Comparison of ENCODE assay signal across 8 cellular contexts in the genomic region with DNA sequence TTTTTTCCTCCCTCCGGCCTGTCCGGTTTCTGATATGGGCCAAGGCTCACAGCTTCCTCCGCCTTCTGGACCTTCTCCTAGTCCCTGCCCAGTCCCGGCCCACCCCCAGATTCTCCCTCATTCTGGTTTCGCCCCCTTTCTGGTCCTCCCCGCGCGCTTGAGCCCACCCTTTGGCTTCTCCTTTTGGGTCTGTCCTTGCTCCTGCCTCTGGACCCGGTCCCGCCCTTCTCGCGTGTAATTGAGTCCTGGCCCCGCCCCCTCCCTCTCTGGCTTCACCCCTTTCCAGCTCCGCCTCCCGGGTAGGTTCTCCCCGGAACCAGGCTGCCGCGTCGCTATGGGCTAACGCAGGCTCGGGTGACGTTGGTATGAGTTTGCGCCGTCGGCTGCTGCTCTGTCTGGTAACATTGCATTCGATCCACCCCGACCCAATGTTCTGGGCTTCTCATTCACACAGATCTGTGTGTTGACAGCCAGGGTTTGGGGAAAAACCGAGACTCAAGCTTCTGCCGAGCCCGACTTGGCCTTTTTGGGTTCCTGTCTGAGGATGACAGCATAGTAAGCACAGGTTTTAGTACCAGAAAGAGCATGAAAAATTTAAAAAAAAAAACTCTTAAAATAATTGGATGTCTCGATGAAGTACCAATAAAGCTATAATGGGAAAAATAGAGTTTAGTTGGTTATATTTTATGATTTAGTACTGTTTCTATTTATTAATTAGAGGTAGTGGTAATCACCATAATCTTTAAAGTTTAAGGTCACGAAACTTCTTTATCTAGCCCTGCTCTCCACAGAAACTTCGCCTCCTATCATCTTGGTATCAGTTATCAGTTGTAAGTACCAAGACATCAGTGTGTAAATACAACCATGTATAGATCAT. TPM values are rescaled to one million over a fixed set of nuclear protein-coding genes. Genes with fewer than 3 reads are reported as not detected.
DNase-seq lines count a peak whose midpoint lies in the region; ATAC-seq, FAIRE-seq and TF ChIP-seq lines count a peak whose summit lies in the region.

No MANE protein-coding gene starts in this region.

- dilution Hi-C loops in keratinocyte (cut with MboI; ENCODE audit: extremely low pct_ligation_motif_present, low sequenced_read_pairs) = no loop called here

- no peaks in the 10 kb centered on the region for H3K9me1 ChIP-seq in keratinocyte (ENCODE audit: control insufficient read depth, extremely low read depth, insufficient read depth, low read length)

- H3K79me2 ChIP-seq in keratinocyte (ENCODE audit: control insufficient read depth, insufficient read depth, low read length) = no peaks in the 10 kb centered on the region

- no peaks in the 10 kb centered on the region for H3K9me3 ChIP-seq in A673 (ENCODE audit: low read depth, low read length, poor library complexity, severe bottlenecking)
- H3K9me3 ChIP-seq in keratinocyte (ENCODE audit: control insufficient read depth, low read depth, low read length) = no peaks in the 10 kb centered on the region

- CTCF ChIA-PET in A673 (lab: Charles Lee) = interaction anchor here (0.6 kb wide), 2 partner anchors 13 to 44 kb away, joined by 7 to 8 read pairs; no protein-coding TSS in a partner anchor

- H3K4me1 ChIP-seq in A673 (ENCODE audit: insufficient read depth, low read length, poor library complexity, severe bottlenecking) (peaks cover 15% of the 10 kb centered on the region), keratinocyte (ENCODE audit: control insufficient read depth, extremely low read depth, insufficient read depth, low read length) (peaks cover 34% of the 10 kb centered on the region)

- H4K20me1 ChIP-seq in keratinocyte (ENCODE audit: control insufficient read depth, extremely low read depth, insufficient read depth, low read length) = no peaks in the 10 kb centered on the region

- DNase-seq in A673 (ENCODE audit: low spot score) = peak; percentile 98
- peak; percentile 95 for DNase-seq in NCI-H226
- peak; percentile 94 to 98 (median 96) for DNase-seq in activated CD4-positive, CD25-positive, alpha-beta regulatory T cell (lab: John Stamatoyannopoulos, UW)
- DNase-seq in caudate nucleus (lab: John Stamatoyannopoulos, UW) = peak; percentile 82 to 100 (median 98)
- DNase-seq in keratinocyte (ENCODE audit: low read depth, low spot score) = peak; percentile 86
- peak; percentile 94 to 96 for DNase-seq in stimulated activated CD4-positive, alpha-beta T cell treated with anti-CD3 and anti-CD28 coated beads, Interleukin-15, amount 100 ng/mL, for 1 hour (ENCODE audit: low read depth in 1 of 2, low spot score in 1 of 2)

- peak overlapping the region; percentile 91 for H2AFZ ChIP-seq in keratinocyte (ENCODE audit: control insufficient read depth, low read length)

- H3K4me3 ChIP-seq in A673 (ENCODE audit: low read depth, low read length, poor library complexity, severe bottlenecking) (peak overlapping the region; percentile 63), keratinocyte (ENCODE audit: control insufficient read depth in 2 of 3, extremely low read depth in 1 of 3, insufficient read depth in 2 of 3, low read depth in 1 of 3, low read length in 3 of 3) (peak overlapping the region; percentile 48 to 78 (median 74))

- in situ Hi-C loops in GM18951 (cut with MboI; ENCODE audit: low sequenced_read_pairs, unreplicated experiment) = no loop called here

- H3K27ac ChIP-seq in A673 (ENCODE audit: low read depth, low read length, poor library complexity, severe bottlenecking) (peak overlapping the region; percentile 85), caudate nucleus (ENCODE audit: low read depth, low read length) (peak overlapping the region; percentile 97), keratinocyte (ENCODE audit: control insufficient read depth, insufficient read depth, low read length) (peak overlapping the region; percentile 95)

- peak; percentile 29 for ATAC-seq in HG03175 (IDR thresholded peaks at IDR 0.05; ENCODE audit: unreplicated experiment)

- TSS peak; percentile 92 for BruUV-seq in A673 (replicated peaks; lab: Mats Ljungman, UMichigan)

- peak; percentile 78 for TF ChIP-seq POLR2A in GM18951 (IDR thresholded peaks at IDR 0.05; ENCODE audit: extremely low read depth, insufficient read depth, insufficient read length)

- H3K27me3 ChIP-seq in A673 (replicated peaks; ENCODE audit: insufficient read depth, low read depth, low read length, poor library complexity) = no peaks in the 10 kb centered on the region
- no peaks in the 10 kb centered on the region for H3K27me3 ChIP-seq in keratinocyte (ENCODE audit: control insufficient read depth, extremely low read depth, insufficient read depth, low read length)

- H3K36me3 ChIP-seq in A673 (ENCODE audit: insufficient read depth, low read length, poor library complexity, severe bottlenecking) (no peaks in the 10 kb centered on the region), keratinocyte (ENCODE audit: control insufficient read depth in 2 of 2, extremely low read depth in 1 of 2, insufficient read depth in 2 of 2, low read length in 2 of 2) (no peaks in the 10 kb centered on the region)

- POLR2A ChIA-PET in A673 (lab: Charles Lee; ENCODE audit: low non-redundant PET) = no interaction called here

- H3K4me2 ChIP-seq in keratinocyte (ENCODE audit: control insufficient read depth, extremely low read depth, insufficient read depth, low read depth, low read length) = peak overlapping the region; percentile 99

- intact Hi-C loops in A673 (cut with micrococcal nuclease; ENCODE audit: unreplicated experiment) = no loop called here

- TF ChIP-seq CTCF in A673 (conservative IDR thresholded peaks at IDR 0.05; ENCODE audit: low read depth, low read length) (no peak), keratinocyte (optimal IDR thresholded peaks at IDR 0.05 in 1 of 3, IDR thresholded peaks at IDR 0.05 in 1 of 3, conservative IDR thresholded peaks at IDR 0.05 in 1 of 3; ENCODE audit: extremely low read depth in 1 of 3, insufficient read depth in 2 of 3, low read length in 3 of 3) (no peak)

- peak overlapping the region; percentile 88 for H3K9ac ChIP-seq in keratinocyte (ENCODE audit: control insufficient read depth, extremely low read depth, insufficient read depth, low read length)

- peak; percentile 73 for FAIRE-seq in keratinocyte (lab: Jason Lieb, UNC)

RNA-seq across cellular contexts. Expression of gene EEF2K, which starts 14.8 kb away (rescaled TPM):
- 14.3 and 18.4 TPM in 2 replicates for total RNA-seq in A673 (2021)
- 6.5 to 13.0 TPM (median 7.3 TPM) in 3 replicates for polyA plus RNA-seq in keratinocyte
- 1.6 TPM for polyA plus RNA-seq in keratinocyte (2011; ENCODE audit: low read depth)
- polyA plus RNA-seq in keratinocyte (2011; cell fraction: cytosol; rRNA removed) = 4.3 and 5.6 TPM in 2 replicates
- 23.8 and 32.8 TPM in 2 replicates for polyA plus RNA-seq in keratinocyte (2011; cell fraction: nucleus; rRNA removed)
- 2.5 and 10.5 TPM in 2 replicates for polyA plus RNA-seq in keratinocyte (2012; ENCODE audit: low replicate concordance)
- 27.6 to 53.1 TPM (median 28.7 TPM) in 3 replicates for polyA minus RNA-seq in keratinocyte
- 17.3 TPM for polyA minus RNA-seq in keratinocyte (2011; cell fraction: cytosol; rRNA and poly(A)+ RNA removed)
- 9.8 and 17.9 TPM in 2 replicates for polyA minus RNA-seq in keratinocyte (2011; cell fraction: nucleus; rRNA and poly(A)+ RNA removed)

RNA-seq across cellular contexts. Expression of gene SDR42E2, which starts 29.0 kb away (rescaled TPM):
- not detected in 2 replicates for total RNA-seq in A673 (2021)
- polyA plus RNA-seq in keratinocyte = not detected in 3 replicates
- polyA plus RNA-seq in keratinocyte (2011; ENCODE audit: low read depth) = not detected
- not detected in 2 replicates for polyA plus RNA-seq in keratinocyte (2011; cell fraction: cytosol; rRNA removed)
- not detected in 2 replicates for polyA plus RNA-seq in keratinocyte (2011; cell fraction: nucleus; rRNA removed)
- not detected in 2 replicates for polyA plus RNA-seq in keratinocyte (2012; ENCODE audit: low replicate concordance)
- polyA minus RNA-seq in keratinocyte = 0.33 TPM in 1 of 3 replicates, not detected in the others
- not detected for polyA minus RNA-seq in keratinocyte (2011; cell fraction: cytosol; rRNA and poly(A)+ RNA removed)
- polyA minus RNA-seq in keratinocyte (2011; cell fraction: nucleus; rRNA and poly(A)+ RNA removed) = not detected in 2 replicates

Comparison
In these comparisons a context has a peak if more than half of its experiments do, and no peak if none do; other contexts are left out.
1. Peak in every context shown above with its lines: DNase-seq, ATAC-seq, H3K4me3 ChIP-seq and H3K27ac ChIP-seq.